8 cellular contexts compared by ENCODE assay signal in genomic region chr1:2526824-2527552, GRCh38. TPM values are rescaled to one million over a fixed set of nuclear protein-coding genes. Genes with fewer than 3 reads are reported as not detected.
DNase-seq lines count a peak whose midpoint lies in the region; ATAC-seq and TF ChIP-seq lines count a peak whose summit lies in the region.

No MANE protein-coding gene starts in this region.

- H3K9me3 ChIP-seq in lung (ENCODE audit: control insufficient read depth in 2 of 2, insufficient read depth in 1 of 2, low read length in 1 of 2), result no peaks in the 10 kb centered on the region

- peaks cover 13 to 40% of the 10 kb centered on the region in 2 donors for H3K4me1 ChIP-seq in lung (ENCODE audit: control insufficient read depth in 2 of 2, insufficient read depth in 2 of 2, low read length in 2 of 2)

- TF ChIP-seq CTCF in BJ (IDR thresholded peaks at IDR 0.05; ENCODE audit: insufficient read depth, low read depth, low read length), result no peak
- TF ChIP-seq CTCF in chondrocyte (IDR thresholded peaks at IDR 0.05), result no peak
- TF ChIP-seq CTCF in lung (IDR thresholded peaks at IDR 0.05; ENCODE audit: control extremely low read depth, extremely low read depth), result no peak

- H3K27ac Mint-ChIP-seq in T-cell, result peak overlapping the region in 1 of 2 donors; percentile 63
- peak overlapping the region; percentile 78 for H3K27ac Mint-ChIP-seq in chondrocyte (ENCODE audit: unreplicated experiment)
- peak overlapping the region; percentile 93 for H3K27ac Mint-ChIP-seq in stimulated activated memory B cell treated with anti-CD40 and anti-IgM and Interleukin-4, amounts not matched to agents 10 μg/mL and 1 μg/mL and 100 μg/mL, for 72 hours

- H3K27ac ChIP-seq in lung (ENCODE audit: low read depth in 1 of 2, low read length in 1 of 2), result peak overlapping the region; percentile 13 to 42

- H3K9me3 Mint-ChIP-seq in T-cell (no peaks in the 10 kb centered on the region), chondrocyte (ENCODE audit: low read depth) (no peaks in the 10 kb centered on the region)
- H3K9me3 Mint-ChIP-seq in stimulated activated memory B cell treated with anti-CD40 and anti-IgM and Interleukin-4, amounts not matched to agents 10 μg/mL and 1 μg/mL and 100 μg/mL, for 72 hours, result no peaks in the 10 kb centered on the region

- WGBS in lung, 2 donors, result 46 to 50% methylated on average over 20 of the region's 20 CpGs

- ATAC-seq in HG03280 (IDR thresholded peaks at IDR 0.05; ENCODE audit: unreplicated experiment), result peak; percentile 30
- peak in 1 of 4 experiments; percentile 0 for ATAC-seq in T-cell (replicated peaks in 1 of 4)
- ATAC-seq in lung (ENCODE audit: insufficient read depth, low FRiP score), result no peak
- peak; percentile 72 for ATAC-seq in stimulated activated memory B cell treated with anti-CD40 and anti-IgM and Interleukin-4, amounts not matched to agents 10 μg/mL and 1 μg/mL and 100 μg/mL, for 72 hours

- H3K4me3 Mint-ChIP-seq in T-cell (peak overlapping the region; percentile 41 to 93 (median 53)), chondrocyte (ENCODE audit: unreplicated experiment) (peak overlapping the region; percentile 22)
- H3K4me3 Mint-ChIP-seq in stimulated activated memory B cell treated with anti-CD40 and anti-IgM and Interleukin-4, amounts not matched to agents 10 μg/mL and 1 μg/mL and 100 μg/mL, for 72 hours, result peak overlapping the region; percentile 49

- DNase-seq in BJ (ENCODE audit: low read depth) (no peak), GM19240 (ENCODE audit: insufficient read length, low spot score) (peak; percentile 82), T-cell (peak in 1 of 34 experiments; percentile 38), chondrocyte (ENCODE audit: low spot score) (no peak), lung (ENCODE audit: low spot score) (no peak), DMS153 (lab: John Stamatoyannopoulos, UW) (no peak)

- H3K27me3 ChIP-seq in BJ (ENCODE audit: control insufficient read depth, insufficient read depth, low read length), result 0 out of 2 replicates have a peak, but pooled peaks cover 3% of the 10 kb centered on the region
- H3K27me3 ChIP-seq in lung (ENCODE audit: control insufficient read depth, insufficient read depth), result no peaks in the 10 kb centered on the region

- CTCF ChIA-PET in BJ (lab: Yijun Ruan, JAX) (interaction anchor here (1.1 to 1.8 kb wide), 2 partner anchors 20 to 30 kb away, joined by 3 to 6 read pairs; no protein-coding TSS in a partner anchor), T-cell (lab: Charles Lee) (interaction anchor here in 1 of 2 donors (1.7 kb wide), 1 partner anchor 58 kb away, joined by 11 read pairs; no protein-coding TSS in a partner anchor)

- no peaks in the 10 kb centered on the region for H3K36me3 ChIP-seq in BJ (ENCODE audit: control insufficient read depth, insufficient read depth, low read length)
- peaks cover 0 to 2% of the 10 kb centered on the region in 2 donors for H3K36me3 ChIP-seq in lung (ENCODE audit: control insufficient read depth in 2 of 2, insufficient read depth in 2 of 2, low read length in 2 of 2)

- H3K27me3 Mint-ChIP-seq in T-cell (peaks cover 0 to 23% of the 10 kb centered on the region in 2 donors), chondrocyte (ENCODE audit: low read depth) (no peaks in the 10 kb centered on the region)
- H3K27me3 Mint-ChIP-seq in stimulated activated memory B cell treated with anti-CD40 and anti-IgM and Interleukin-4, amounts not matched to agents 10 μg/mL and 1 μg/mL and 100 μg/mL, for 72 hours, result peaks cover 18% of the 10 kb centered on the region

- H3K36me3 Mint-ChIP-seq in T-cell (no peaks in the 10 kb centered on the region), chondrocyte (ENCODE audit: low read depth) (no peaks in the 10 kb centered on the region)
- peaks cover 8% of the 10 kb centered on the region for H3K36me3 Mint-ChIP-seq in stimulated activated memory B cell treated with anti-CD40 and anti-IgM and Interleukin-4, amounts not matched to agents 10 μg/mL and 1 μg/mL and 100 μg/mL, for 72 hours

- peaks cover 41 to 53% (median 51%) of the 10 kb centered on the region in 3 donors for H3K4me1 Mint-ChIP-seq in T-cell
- H3K4me1 Mint-ChIP-seq in chondrocyte (ENCODE audit: low read depth), result peaks cover 45% of the 10 kb centered on the region
- H3K4me1 Mint-ChIP-seq in stimulated activated memory B cell treated with anti-CD40 and anti-IgM and Interleukin-4, amounts not matched to agents 10 μg/mL and 1 μg/mL and 100 μg/mL, for 72 hours, result peaks cover 61% of the 10 kb centered on the region

- POLR2A ChIA-PET in BJ (lab: Charles Lee) (interaction anchor here (0.9 kb wide), 1 partner anchor 19 kb away, joined by 6 read pairs; no protein-coding TSS in a partner anchor), T-cell (lab: Charles Lee) (interaction anchor here in 1 of 2 donors (1.5 kb wide), 1 partner anchor 20 kb away, joined by 6 read pairs; no protein-coding TSS in a partner anchor)

- peak overlapping the region; percentile 96; the same call in 1 of the 2 replicates for H3K4me3 ChIP-seq in BJ (ENCODE audit: low read depth, low read length)
- H3K4me3 ChIP-seq in lung, result no peak overlapping the region

RNA-seq across cellular contexts. Expression of gene PANK4, which starts 0.6 kb away (rescaled TPM):
- polyA plus RNA-seq in BJ (2011; rRNA removed) (13.3 and 17.1 TPM in 2 replicates), lung (10 to 100 TPM; 17.6 to 18.9 TPM)
- 23.8 and 42.0 TPM in 2 replicates for polyA minus RNA-seq in BJ (2011; rRNA and poly(A)+ RNA removed)
- total RNA-seq in T-cell (100 to 1,000 TPM in 3 of 5 donors, 10 to 100 TPM in 2; 51.0 to 128 (median 119) TPM), chondrocyte (19.6 to 32.6 TPM (median 20.5 TPM) in 3 replicates), lung (10 to 100 TPM; 24.5 to 36.3 TPM)

RNA-seq across cellular contexts. Expression of gene HES5, which starts 3.1 kb away (rescaled TPM):
- not detected in 2 replicates for polyA plus RNA-seq in BJ (2011; rRNA removed)
- not detected in 2 replicates for polyA minus RNA-seq in BJ (2011; rRNA and poly(A)+ RNA removed)
- total RNA-seq in T-cell, result not detected
- total RNA-seq in chondrocyte, result not detected in 3 replicates
- total RNA-seq in lung, result under 1 TPM; 0.46 to 1.00 TPM
- under 1 TPM; 0.16 to 0.26 TPM for polyA plus RNA-seq in lung

RNA-seq across cellular contexts. Expression of gene TNFRSF14, which starts 29.2 kb away (rescaled TPM):
- polyA plus RNA-seq in BJ (2011; rRNA removed) (11.8 and 19.3 TPM in 2 replicates), lung (100 to 1,000 TPM; 191 to 200 TPM)
- 10.3 and 11.1 TPM in 2 replicates for polyA minus RNA-seq in BJ (2011; rRNA and poly(A)+ RNA removed)
- total RNA-seq in T-cell (100 to 1,000 TPM; 163 to 214 (median 211) TPM), chondrocyte (0.95 to 2.5 TPM (median 1.1 TPM) in 3 replicates), lung (100 to 1,000 TPM in 1 of 2 donors, 10 to 100 TPM in 1; 67.4 to 127 TPM)

RNA-seq across cellular contexts. Expression of gene PLCH2, which starts 50.9 kb away (rescaled TPM):
- polyA plus RNA-seq in BJ (2011; rRNA removed) (0.06 TPM in 2 replicates), lung (1 to 10 TPM; 2.1 to 2.7 TPM)
- 0.10 TPM in 1 of 2 replicates, not detected in the other for polyA minus RNA-seq in BJ (2011; rRNA and poly(A)+ RNA removed)
- total RNA-seq in T-cell (10 to 100 TPM; 20.2 to 59.1 (median 27.9) TPM), chondrocyte (2.4 to 3.4 TPM (median 3.2 TPM) in 3 replicates), lung (1 to 10 TPM; 4.0 to 7.9 TPM)

RNA-seq across cellular contexts. Expression of gene PRXL2B, which starts 59.6 kb away (rescaled TPM):
- polyA plus RNA-seq in BJ (2011; rRNA removed) (9.8 and 16.1 TPM in 2 replicates), lung (10 to 100 TPM; 24.9 to 29.0 TPM)
- 8.1 and 9.2 TPM in 2 replicates for polyA minus RNA-seq in BJ (2011; rRNA and poly(A)+ RNA removed)
- total RNA-seq in T-cell (10 to 100 TPM; 17.3 to 37.6 (median 35.3) TPM), chondrocyte (20.4 to 25.6 TPM (median 22.4 TPM) in 3 replicates), lung (10 to 100 TPM; 17.8 to 39.8 TPM)

Comparison
In these comparisons a context has a peak if more than half of its experiments do, and no peak if none do; other contexts are left out.
1. RNA of gene TNFRSF14, which starts 29.2 kb away (total RNA-seq): 163 to 214 TPM in T-cell and 67.4 to 127 TPM in lung; 0.95 to 2.5 TPM in chondrocyte; every median in the first group is over 10 times any median in the second.
2. Peak in every context shown above with its lines, with median percentiles within 50 percentile points of each other: H3K4me3 Mint-ChIP-seq.